In the genomic region with DNA sequence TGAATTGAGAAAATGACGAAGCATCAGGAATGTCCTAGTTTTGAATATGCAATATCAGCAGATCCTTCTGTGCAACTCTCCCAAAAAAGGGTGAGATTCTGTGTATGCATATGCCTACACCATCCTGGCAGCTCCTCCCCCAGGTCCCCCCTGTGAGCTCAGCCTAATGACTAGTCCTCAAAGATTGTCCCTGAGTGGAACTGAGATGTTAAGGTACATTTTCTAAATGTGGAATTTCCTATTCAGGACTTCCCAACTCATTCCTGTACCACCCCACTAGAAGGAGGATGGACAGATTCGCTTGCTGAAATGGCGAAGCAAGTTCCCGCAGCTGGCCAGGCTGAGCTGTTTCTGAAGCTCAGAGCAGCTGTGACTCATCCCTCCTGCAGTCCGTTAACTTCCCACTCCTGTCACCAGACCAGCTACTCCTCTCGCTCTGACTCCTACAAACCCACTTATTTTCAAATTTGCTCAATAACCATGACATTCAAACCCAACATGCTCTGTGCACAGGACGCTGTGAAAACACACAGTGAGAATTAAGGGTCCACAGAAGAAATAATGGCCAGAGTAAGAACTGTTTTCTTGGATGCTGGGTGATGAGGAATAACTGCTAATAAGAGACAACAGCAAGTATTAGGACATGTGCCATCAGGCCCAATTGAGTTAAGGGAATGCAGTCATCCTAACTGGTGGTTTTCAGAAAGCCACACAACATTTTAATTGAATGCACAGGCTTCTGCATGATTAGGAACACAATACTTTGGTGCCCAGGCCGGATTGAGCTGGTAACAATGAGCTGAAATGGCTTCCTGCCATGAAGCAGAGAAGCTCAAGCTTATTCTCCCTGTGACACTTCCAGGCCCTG, we compare ENCODE assay signal across 9 cellular contexts. TPM values are rescaled to one million over a fixed set of nuclear protein-coding genes. Genes with fewer than 3 reads are reported as not detected.
A peak's percentile ranks its signal among the peaks of the same experiment; 100 is the strongest.
DNase-seq lines count a peak whose midpoint lies in the region; ATAC-seq, FAIRE-seq and TF ChIP-seq lines count a peak whose summit lies in the region.
"Had no signal": no experiment of that assay in that cellular context is flagged by ENCODE, and none has a peak within 500 bp of the region (broad histone marks: within the 10 kb centered on the region; RNA-seq: fewer than 3 reads in every experiment).

No MANE protein-coding gene starts in this region.

- POLR2A ChIA-PET in Panc1 (lab: Charles Lee): interaction anchor here (0.6 kb wide), 1 partner anchor 19 kb away, joined by 4 read pairs; no protein-coding TSS in a partner anchor
- POLR2A ChIA-PET in GM12878 (lab: Charles Lee): interaction anchor here (0.6 to 5.1 kb wide), 23 partner anchors 9 to 250 kb away, joined by 3 to 36 read pairs (median 3); a partner anchor contains a TSS

- SMC1A ChIA-PET in GM12878 (lab: Charles Lee; ENCODE audit: uncharacterized antibody, unreplicated experiment): interaction anchor here (0.6 to 6.8 kb wide), 34 partner anchors 9 to 249 kb away, joined by 3 to 117 read pairs (median 5); a partner anchor contains a TSS

- H3K9me3 ChIP-seq in Panc1 (ENCODE audit: control insufficient read depth, insufficient read depth, low read depth, low read length) (no peaks in the 10 kb centered on the region), GM12878 (replicated peaks; ENCODE audit: control insufficient read depth, insufficient read depth, low read length) (peaks cover 16% of the 10 kb centered on the region)

- 0 out of 2 replicates have a peak, but pooled peaks have one; percentile 30 for TF ChIP-seq POLR2A in GM12878 (IDR thresholded peaks at IDR 0.05; ENCODE audit: low read depth, low read length)

- DNase-seq in DMS53 (lab: John Stamatoyannopoulos, UW): peak; percentile 3
- DNase-seq in DMS53 treated with DMSO at 0.1 percent for 48 hours (lab: John Stamatoyannopoulos, UW; ENCODE audit: unreplicated experiment): no peak
- no peak for DNase-seq in Panc1 (ENCODE audit: low read depth, low spot score)
- DNase-seq in GM12878 (ENCODE audit: low read depth, low spot score): peak; percentile 94
- no peak for DNase-seq in left lobe of liver (ENCODE audit: low spot score)
- peak; percentile 51 to 81 for DNase-seq in stimulated activated CD4-positive, alpha-beta T cell treated with anti-CD3 and anti-CD28 coated beads, Interleukin-4, amount 100 ng/mL, for 48 hours (ENCODE audit: low read depth in 2 of 2)
- no peak for DNase-seq in NCI-H2081 (lab: John Stamatoyannopoulos, UW)

- no peaks in the 10 kb centered on the region for H3K36me3 ChIP-seq in Panc1 (ENCODE audit: control insufficient read depth, insufficient read depth, low read length)
- no peaks in the 10 kb centered on the region for H3K36me3 ChIP-seq in GM12878 (ENCODE audit: control insufficient read depth in 2 of 2, insufficient read depth in 2 of 2, low read length in 1 of 2)

- H3K79me2 ChIP-seq in GM12878 (ENCODE audit: control insufficient read depth, insufficient read depth, low read length): no peaks in the 10 kb centered on the region; the same call in 1 of the 2 replicates

- BruUV-seq in Panc1 (replicated peaks; lab: Mats Ljungman, UMichigan) (no TSS peak), GM12878 (replicated peaks; lab: Mats Ljungman, UMichigan) (no TSS peak)

- H3K27ac ChIP-seq in Panc1 (ENCODE audit: low read length) (peak overlapping the region; percentile 48; the same call in 1 of the 2 replicates), GM12878 (ENCODE audit: control insufficient read depth, insufficient read depth) (peak overlapping the region; percentile 70)
- H3K27ac ChIP-seq: 22Rv1 had no signal

- CTCF ChIA-PET in Panc1 (lab: Charles Lee) (no interaction called here), GM12878 (lab: Yijun Ruan, JAX) (interaction anchor here (0.8 to 3.6 kb wide), 17 partner anchors 9 to 263 kb away, joined by 3 to 10 read pairs (median 5); a partner anchor contains a TSS)

- TF ChIP-seq RAD21 in GM12878 (IDR thresholded peaks at IDR 0.05; ENCODE audit: insufficient read depth, low read depth, low read length): no peak

- H3K4me1 ChIP-seq in Panc1 (ENCODE audit: control insufficient read depth, insufficient read depth, low read length) (peaks cover 3% of the 10 kb centered on the region; the same call in 1 of the 2 replicates), GM12878 (ENCODE audit: control insufficient read depth, insufficient read depth, low read length) (peaks cover 32% of the 10 kb centered on the region)

- H3K4me3 ChIP-seq in Panc1 (ENCODE audit: low read depth in 2 of 2, low read length in 2 of 2) (no peak overlapping the region), GM12878 (peak overlapping the region; percentile 42)

- intact Hi-C loops in Panc1 (cut with micrococcal nuclease; ENCODE audit: unreplicated experiment) (no loop called here), GM12878 (cut with micrococcal nuclease; ENCODE audit: unreplicated experiment) (loop anchor here (1.0 kb wide), 3 partner anchors 20 to 93 kb away; a partner anchor contains a TSS)

- H2AFZ ChIP-seq in GM12878 (ENCODE audit: control insufficient read depth, low read depth, low read length): peak overlapping the region; percentile 56

- peak overlapping the region; percentile 91 for H3K4me2 ChIP-seq in GM12878 (ENCODE audit: control insufficient read depth, insufficient read depth)

- no peaks in the 10 kb centered on the region for H4K20me1 ChIP-seq in GM12878 (ENCODE audit: control insufficient read depth, insufficient read depth)

- in situ Hi-C loops in Panc1 (cut with HindIII; ENCODE audit: low pct_unique_long_range_greater_than_20kb, low sequenced_read_pairs) (no loop called here), GM12878 (cut with MboI) (no loop called here)

- peak; percentile 99 to 100 for TF ChIP-seq EP300 in GM12878 (IDR thresholded peaks at IDR 0.05; ENCODE audit: borderline replicate concordance in 1 of 2, control insufficient read depth in 1 of 2, low read depth in 2 of 2, low read length in 2 of 2)

- under 1% methylated on average over 8 of the region's 8 CpGs for WGBS in GM12878 (ENCODE audit: insufficient coverage, insufficient replicate concordance, low lambda C conversion rate, missing lambda C conversion rate)

- RAD21 ChIA-PET in GM12878 (lab: Charles Lee; ENCODE audit: unreplicated experiment): interaction anchor here (0.7 to 4.4 kb wide), 31 partner anchors 8 to 250 kb away, joined by 3 to 88 read pairs (median 5); a partner anchor contains a TSS

- TF ChIP-seq CTCF in Panc1 (IDR thresholded peaks at IDR 0.05): no peak
- no peak for TF ChIP-seq CTCF in GM12878 (IDR thresholded peaks at IDR 0.05 in 2 of 3, conservative IDR thresholded peaks at IDR 0.05 in 1 of 3; ENCODE audit: control insufficient read depth in 2 of 3, extremely low read depth in 1 of 3, insufficient read depth in 1 of 3, low read depth in 3 of 3, low read length in 3 of 3)

- H3K27me3 ChIP-seq in Panc1 (ENCODE audit: control insufficient read depth, insufficient read depth, low read length): no peaks in the 10 kb centered on the region
- no peaks in the 10 kb centered on the region for H3K27me3 ChIP-seq in GM12878 (replicated peaks in 1 of 2; ENCODE audit: control insufficient read depth in 2 of 2, insufficient read depth in 2 of 2, low read length in 1 of 2)

- peak; percentile 98 for ATAC-seq in HG02840 (IDR thresholded peaks at IDR 0.05; ENCODE audit: low FRiP score, unreplicated experiment)
- ATAC-seq in Panc1: peak; percentile 88
- ATAC-seq in GM12878: peak; percentile 96
- ATAC-seq in left lobe of liver: peak; percentile 47

- peak; percentile 89 for FAIRE-seq in GM12878 (lab: Jason Lieb, UNC)

- peak overlapping the region; percentile 18 for H3K9ac ChIP-seq in GM12878 (ENCODE audit: control insufficient read depth, insufficient read depth, low read length)

TF ChIP-seq in GM12878, 131 proteins besides CTCF, POLR2A, EP300 and RAD21 (continues in another document):
- no peak for TF ChIP-seq ZNF274 (IDR thresholded peaks at IDR 0.05; ENCODE audit: insufficient read depth, insufficient read length)

RNA-seq across cellular contexts. Expression of a gene that starts 40.0 kb away (rescaled TPM):
- total RNA-seq in Panc1 (2021; ENCODE audit: unreplicated experiment): 16.2 TPM
- polyA plus RNA-seq in Panc1 (2012; ENCODE audit: insufficient read length): 16.9 TPM
- total RNA-seq in GM12878 (2013; cell fraction: nucleolus; rRNA removed): 70.0 and 78.5 TPM in 2 replicates
- total RNA-seq in GM12878 (2014; rRNA removed): 44.7 and 45.1 TPM in 2 replicates
- 51.1 and 51.9 TPM in 2 replicates for total RNA-seq in GM12878 (2014; rRNA removed; fragmentation: Illumina TruSeq; extraction: Trizol)
- total RNA-seq in GM12878 (2021): 52.2 and 65.7 TPM in 2 replicates
- 39.3 TPM for polyA plus RNA-seq in GM12878 (2011; ENCODE audit: low read depth)
- 90.3 and 99.3 TPM in 2 replicates for polyA plus RNA-seq in GM12878 (2011; rRNA removed)
- polyA plus RNA-seq in GM12878 (2011; cell fraction: cytosol; rRNA removed): 74.6 and 83.1 TPM in 2 replicates
- 54.1 and 58.8 TPM in 2 replicates for polyA plus RNA-seq in GM12878 (2011; cell fraction: nucleus; rRNA removed)
- polyA plus RNA-seq in GM12878 (2012): 49.9 and 58.7 TPM in 2 replicates
- polyA plus RNA-seq in GM12878 (2014; fragmentation: Illumina TruSeq; extraction: Trizol): 79.9 and 96.4 TPM in 2 replicates
- polyA plus RNA-seq in GM12878 (2014; fragmentation: Nextera tagmentation; extraction: Ambion mirVana): 10 to 100 TPM; 58.4 to 59.9 TPM
- polyA plus RNA-seq in GM12878 (2014; rRNA removed): 46.6 and 52.8 TPM in 2 replicates
- 10 to 100 TPM; 59.4 to 66.0 TPM for polyA plus RNA-seq in GM12878 (2016; fragmentation: Nextera tagmentation; extraction: Ambion mirVana)
- polyA minus RNA-seq in GM12878 (2011; rRNA and poly(A)+ RNA removed): 79.3 and 83.9 TPM in 2 replicates
- 40.8 and 41.5 TPM in 2 replicates for polyA minus RNA-seq in GM12878 (2011; cell fraction: cytosol; rRNA and poly(A)+ RNA removed)
- 22.8 and 36.9 TPM in 2 replicates for polyA minus RNA-seq in GM12878 (2011; cell fraction: nucleus; rRNA and poly(A)+ RNA removed)
- 30.5 TPM for total RNA-seq in left lobe of liver

Comparison
In these comparisons a context has a peak if more than half of its experiments do, and no peak if none do; other contexts are left out.
1. DNase-seq: peak in DMS53 (single experiment), GM12878 (single experiment) and stimulated activated CD4-positive, alpha-beta T cell treated with anti-CD3 and anti-CD28 coated beads, Interleukin-4, amount 100 ng/mL, for 48 hours (2 of 2); none in DMS53 treated with DMSO at 0.1 percent for 48 hours (single experiment), Panc1 (single experiment), left lobe of liver (single experiment) and NCI-H2081 (0 of 2).
2. ATAC-seq: peak in every context shown above with its lines; median percentile 98 in HG02840; 96 in GM12878; 88 in Panc1; 47 in left lobe of liver.